10 cellular contexts compared by ENCODE assay signal in genomic region chr3:48595526-48596121, GRCh38. TPM values are rescaled to one million over a fixed set of nuclear protein-coding genes. Genes with fewer than 3 reads are reported as not detected.
DNase-seq lines count a peak whose midpoint lies in the region; ATAC-seq and TF ChIP-seq lines count a peak whose summit lies in the region.
"Had no signal": no experiment of that assay in that cellular context is flagged by ENCODE, and none has a peak within 500 bp of the region (broad histone marks: within the 10 kb centered on the region; RNA-seq: fewer than 3 reads in every experiment).

No MANE protein-coding gene starts in this region.

- POLR2A ChIA-PET in HEK293 (lab: Yijun Ruan, JAX): no interaction called here

- H3K36me3 Mint-ChIP-seq in activated T-helper 17 cell treated with anti-CD3 and anti-CD28 coated beads, Interleukin-2, amount 50 U/mL, for 72 hours (ENCODE audit: low read depth): peaks cover 21% of the 10 kb centered on the region

- no peak overlapping the region for H3K4me3 Mint-ChIP-seq in activated T-helper 17 cell treated with anti-CD3 and anti-CD28 coated beads, Interleukin-2, amount 50 U/mL, for 72 hours

- no peaks in the 10 kb centered on the region; the same call in 1 of the 2 replicates for H3K4me1 ChIP-seq in HEK293 (ENCODE audit: control insufficient read depth, insufficient read depth, low read length)

- H3K36me3 ChIP-seq in HEK293 (ENCODE audit: control insufficient read depth in 2 of 2, insufficient read depth in 1 of 2, low read length in 2 of 2): peaks cover 0 to 39% of the 10 kb centered on the region in 2 experiments; a peak in 1 of 3 replicates

- no peak overlapping the region; the same call in 1 of the 2 replicates for H3K27ac ChIP-seq in HEK293 (ENCODE audit: extremely low read depth, low read depth, low read length)
- H3K27ac ChIP-seq: KMS-11 had no signal

- peak overlapping the region; percentile 4 for H3K27ac Mint-ChIP-seq in activated T-helper 17 cell treated with anti-CD3 and anti-CD28 coated beads, Interleukin-2, amount 50 U/mL, for 72 hours

- CTCF ChIA-PET in HEK293 (lab: Yijun Ruan, JAX): interaction anchor here (0.6 kb wide), 1 partner anchor 49 kb away, joined by 3 read pairs; no protein-coding TSS in a partner anchor

- intact Hi-C loops in left ventricle myocardium superior (cut with micrococcal nuclease): no loop called here

- peaks cover 10% of the 10 kb centered on the region for H3K4me1 Mint-ChIP-seq in activated T-helper 17 cell treated with anti-CD3 and anti-CD28 coated beads, Interleukin-2, amount 50 U/mL, for 72 hours

- H3K9me3 Mint-ChIP-seq in activated T-helper 17 cell treated with anti-CD3 and anti-CD28 coated beads, Interleukin-2, amount 50 U/mL, for 72 hours: no peaks in the 10 kb centered on the region

- H3K27me3 Mint-ChIP-seq in activated T-helper 17 cell treated with anti-CD3 and anti-CD28 coated beads, Interleukin-2, amount 50 U/mL, for 72 hours: peaks cover 20% of the 10 kb centered on the region

- DNase-seq in left ventricle myocardium superior (peak; percentile 54), smooth muscle cell of the brain vasculature (ENCODE audit: low read depth, low spot score) (peak; percentile 95), NCI-H2029 treated with DMSO at 0.1 percent for 48 hours (lab: John Stamatoyannopoulos, UW) (no peak), NCI-H2081 treated with DMSO at 0.1 percent for 48 hours (lab: John Stamatoyannopoulos, UW) (no peak)
- DNase-seq in stimulated activated CD4-positive, alpha-beta T cell treated with anti-CD3 and anti-CD28 coated beads, Interleukin-15, amount 100 ng/mL, for 24 hours: no peak

- H3K9me3 ChIP-seq in HEK293 (ENCODE audit: control insufficient read depth, insufficient read depth, low read depth, low read length): no peaks in the 10 kb centered on the region

- H3K4me3 ChIP-seq in HEK293 (ENCODE audit: low read depth, low read length): no peak overlapping the region

- TF ChIP-seq CTCF in HEK293 (tag by site-specific recombination; IDR thresholded peaks at IDR 0.05): no peak

- ATAC-seq in activated T-helper 17 cell treated with anti-CD3 and anti-CD28 coated beads, Interleukin-2, amount 50 U/mL, for 72 hours (replicated peaks): no peak
- ATAC-seq in left ventricle myocardium superior (no peak), GM21423 (IDR thresholded peaks at IDR 0.05; ENCODE audit: unreplicated experiment) (no peak)

TF ChIP-seq in HEK293, 187 proteins besides CTCF, POLR2A, EP300 and RAD21 (continues in another document):
- TF ChIP-seq ZNF302 (tag by site-specific recombination; IDR thresholded peaks at IDR 0.05; ENCODE audit: low read depth): no peak
- TF ChIP-seq, protein P1, sequence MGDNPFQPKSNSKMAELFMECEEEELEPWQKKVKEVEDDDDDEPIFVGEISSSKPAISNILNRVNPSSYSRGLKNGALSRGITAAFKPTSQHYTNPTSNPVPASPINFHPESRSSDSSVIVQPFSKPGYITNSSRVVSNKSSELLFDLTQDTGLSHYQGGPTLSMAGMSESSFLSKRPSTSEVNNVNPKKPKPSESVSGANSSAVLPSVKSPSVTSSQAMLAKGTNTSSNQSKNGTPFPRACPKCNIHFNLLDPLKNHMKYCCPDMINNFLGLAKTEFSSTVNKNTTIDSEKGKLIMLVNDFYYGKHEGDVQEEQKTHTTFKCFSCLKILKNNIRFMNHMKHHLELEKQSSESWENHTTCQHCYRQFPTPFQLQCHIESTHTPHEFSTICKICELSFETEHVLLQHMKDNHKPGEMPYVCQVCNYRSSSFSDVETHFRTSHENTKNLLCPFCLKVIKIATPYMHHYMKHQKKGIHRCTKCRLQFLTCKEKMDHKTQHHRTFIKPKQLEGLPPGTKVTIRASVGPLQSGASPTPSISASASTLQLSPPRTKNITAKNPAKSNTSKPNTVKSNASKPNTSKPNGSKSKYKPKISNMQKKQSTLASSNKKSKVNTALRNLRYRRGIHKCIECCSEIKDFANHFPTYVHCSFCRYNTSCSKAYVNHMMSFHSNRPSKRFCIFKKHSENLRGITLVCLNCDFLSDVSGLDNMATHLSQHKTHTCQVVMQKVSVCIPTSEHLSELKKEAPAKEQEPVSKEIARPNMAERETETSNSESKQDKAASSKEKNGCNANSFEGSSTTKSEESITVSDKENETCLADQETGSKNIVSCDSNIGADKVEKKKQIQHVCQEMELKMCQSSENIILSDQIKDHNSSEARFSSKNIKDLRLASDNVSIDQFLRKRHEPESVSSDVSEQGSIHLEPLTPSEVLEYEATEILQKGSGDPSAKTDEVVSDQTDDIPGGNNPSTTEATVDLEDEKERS (tag by site-specific recombination; IDR thresholded peaks at IDR 0.05): no peak
- TF ChIP-seq ZNF677 (tag by site-specific recombination; IDR thresholded peaks at IDR 0.05): no peak
- no peak for TF ChIP-seq ZNF529 (tag by site-specific recombination; IDR thresholded peaks at IDR 0.05; ENCODE audit: insufficient replicate concordance)
- no peak for TF ChIP-seq KLF8 (tag by site-specific recombination; IDR thresholded peaks at IDR 0.05)
- 0 out of 2 replicates have a peak, but pooled peaks have one; percentile 9 for TF ChIP-seq KLF16 (tag by site-specific recombination; IDR thresholded peaks at IDR 0.05)
- no peak for TF ChIP-seq ZNF76 (tag by site-specific recombination; IDR thresholded peaks at IDR 0.05; ENCODE audit: borderline replicate concordance, low read depth)
- TF ChIP-seq KLF1 (tag by site-specific recombination; IDR thresholded peaks at IDR 0.05): peak; percentile 31; the same call in 1 of the 2 replicates
- TF ChIP-seq ZSCAN16 (tag by site-specific recombination; IDR thresholded peaks at IDR 0.05): no peak
- peak; percentile 87 for TF ChIP-seq GLIS1 (tag by site-specific recombination; IDR thresholded peaks at IDR 0.05)
- peak; percentile 59; the same call in 1 of the 2 replicates for TF ChIP-seq EGR2 (tag by site-specific recombination; IDR thresholded peaks at IDR 0.05; ENCODE audit: low read depth)
- TF ChIP-seq ZNF692 (tag by site-specific recombination; IDR thresholded peaks at IDR 0.05): peak; percentile 91
- no peak for TF ChIP-seq ZNF335 (tag by site-specific recombination; conservative IDR thresholded peaks at IDR 0.05)
- TF ChIP-seq, protein P2, sequence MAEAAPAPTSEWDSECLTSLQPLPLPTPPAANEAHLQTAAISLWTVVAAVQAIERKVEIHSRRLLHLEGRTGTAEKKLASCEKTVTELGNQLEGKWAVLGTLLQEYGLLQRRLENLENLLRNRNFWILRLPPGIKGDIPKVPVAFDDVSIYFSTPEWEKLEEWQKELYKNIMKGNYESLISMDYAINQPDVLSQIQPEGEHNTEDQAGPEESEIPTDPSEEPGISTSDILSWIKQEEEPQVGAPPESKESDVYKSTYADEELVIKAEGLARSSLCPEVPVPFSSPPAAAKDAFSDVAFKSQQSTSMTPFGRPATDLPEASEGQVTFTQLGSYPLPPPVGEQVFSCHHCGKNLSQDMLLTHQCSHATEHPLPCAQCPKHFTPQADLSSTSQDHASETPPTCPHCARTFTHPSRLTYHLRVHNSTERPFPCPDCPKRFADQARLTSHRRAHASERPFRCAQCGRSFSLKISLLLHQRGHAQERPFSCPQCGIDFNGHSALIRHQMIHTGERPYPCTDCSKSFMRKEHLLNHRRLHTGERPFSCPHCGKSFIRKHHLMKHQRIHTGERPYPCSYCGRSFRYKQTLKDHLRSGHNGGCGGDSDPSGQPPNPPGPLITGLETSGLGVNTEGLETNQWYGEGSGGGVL (tag by site-specific recombination; IDR thresholded peaks at IDR 0.05): peak; percentile 25; the same call in 1 of the 2 replicates
- no peak for TF ChIP-seq SETDB1 (IDR thresholded peaks at IDR 0.05; ENCODE audit: insufficient read length, low read length)
- no peak for TF ChIP-seq ZNF843 (tag by site-specific recombination; IDR thresholded peaks at IDR 0.05)

RNA-seq across cellular contexts. Expression of gene COL7A1, which starts 0.5 kb away (rescaled TPM):
- 1 to 10 TPM; 6.1 to 6.3 TPM for total RNA-seq in activated T-helper 17 cell treated with anti-CD3 and anti-CD28 coated beads, Interleukin-2, amount 50 U/mL, for 72 hours
- 24.5 TPM for total RNA-seq in left ventricle myocardium superior

RNA-seq across cellular contexts. Expression of gene UQCRC1, which starts 13.8 kb away (rescaled TPM):
- total RNA-seq in activated T-helper 17 cell treated with anti-CD3 and anti-CD28 coated beads, Interleukin-2, amount 50 U/mL, for 72 hours: 100 to 1,000 TPM; 177 to 269 TPM
- 1,236 TPM for total RNA-seq in left ventricle myocardium superior

RNA-seq across cellular contexts. Expression of gene TMEM89, which starts 25.9 kb away (rescaled TPM):
- 1 to 10 TPM; 1.0 to 1.1 TPM for total RNA-seq in activated T-helper 17 cell treated with anti-CD3 and anti-CD28 coated beads, Interleukin-2, amount 50 U/mL, for 72 hours
- not detected for total RNA-seq in left ventricle myocardium superior
- total RNA-seq: glomerular endothelial cell had no signal

RNA-seq across cellular contexts. Expression of gene UCN2, which starts 32.0 kb away (rescaled TPM):
- under 1 TPM in 1 of 2 donors, not detected in 1; 0.34 TPM for total RNA-seq in activated T-helper 17 cell treated with anti-CD3 and anti-CD28 coated beads, Interleukin-2, amount 50 U/mL, for 72 hours
- 0.17 TPM for total RNA-seq in left ventricle myocardium superior

RNA-seq across cellular contexts. Expression of gene PFKFB4, which starts 39.0 kb away (rescaled TPM):
- 100 to 1,000 TPM in 1 of 2 donors, 10 to 100 TPM in 1; 52.5 to 277 TPM for total RNA-seq in activated T-helper 17 cell treated with anti-CD3 and anti-CD28 coated beads, Interleukin-2, amount 50 U/mL, for 72 hours
- 2.2 TPM for total RNA-seq in left ventricle myocardium superior

Comparison
In these comparisons a context has a peak if more than half of its experiments do, and no peak if none do; other contexts are left out.
1. DNase-seq: peak in left ventricle myocardium superior (single experiment) and smooth muscle cell of the brain vasculature (single experiment); none in NCI-H2029 treated with DMSO at 0.1 percent for 48 hours (single experiment), stimulated activated CD4-positive, alpha-beta T cell treated with anti-CD3 and anti-CD28 coated beads, Interleukin-15, amount 100 ng/mL, for 24 hours (single experiment) and NCI-H2081 treated with DMSO at 0.1 percent for 48 hours (single experiment).